Comparison of ENCODE assay signal across 14 cellular contexts in the genomic region with DNA sequence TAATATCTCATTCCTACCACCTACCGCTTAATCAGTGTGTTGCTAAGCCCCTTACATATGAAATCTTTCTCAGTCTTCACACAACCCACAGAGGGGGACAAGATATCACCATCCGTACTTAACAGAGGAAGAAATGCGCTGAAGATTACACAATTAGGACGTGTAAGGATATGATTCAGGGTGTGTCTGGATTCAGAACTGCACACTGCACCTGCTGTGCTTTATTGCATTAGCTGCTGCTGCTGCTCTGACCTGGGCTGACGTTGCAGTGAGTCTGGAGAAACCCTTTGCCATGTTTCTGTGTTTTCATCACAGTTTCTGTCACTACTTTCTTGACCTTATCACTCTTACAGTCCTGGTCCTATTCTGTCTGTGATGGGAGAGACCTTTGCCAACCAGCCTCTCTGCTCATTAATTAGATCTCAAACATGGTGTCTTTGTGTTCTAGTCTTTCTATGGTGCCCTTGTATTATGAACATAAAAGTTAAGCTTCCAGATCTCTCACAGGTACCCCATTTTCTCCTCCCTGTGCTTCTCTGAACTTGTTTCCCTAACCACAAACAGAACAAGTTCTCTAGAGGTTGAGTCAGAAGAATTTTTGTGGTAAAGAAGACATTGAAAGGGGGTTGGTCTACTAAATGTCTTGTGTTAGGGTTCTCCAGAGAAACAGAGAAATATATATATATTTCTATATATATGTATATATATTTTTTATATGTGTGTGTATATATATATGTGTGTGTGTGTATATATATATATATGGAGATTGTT.
DNase-seq lines count a peak whose midpoint lies in the region; ATAC-seq and TF ChIP-seq lines count a peak whose summit lies in the region.
"Had no signal": no experiment of that assay in that cellular context is flagged by ENCODE, and none has a peak within 500 bp of the region (broad histone marks: within the 10 kb centered on the region; RNA-seq: fewer than 3 reads in every experiment).

No MANE protein-coding gene starts in this region.

- intact Hi-C loops in uterus (cut with DNase I; ENCODE audit: low total_unique reads) = loop anchor here (10.0 kb wide), 1 partner anchor 1814 kb away; a partner anchor contains a TSS
- intact Hi-C loops in activated T-helper 2 cell treated with anti-CD3 and anti-CD28 coated beads, Interferon-gamma antibody, Interleukin-2, Interleukin-4, amounts not matched to agents 10 μg/mL and 5 μg/mL and 100 μg/mL, durations not matched to agents 14 hours and 24 hours and 36 hours (cut with micrococcal nuclease) = no loop called here
- intact Hi-C loops in activated CD4-positive, alpha-beta T cell treated with anti-CD3 and anti-CD28 coated beads for 36 hours (cut with DNase I, micrococcal nuclease) = no loop called here
- intact Hi-C loops in ovary (cut with DNase I) = loop anchor here in 1 of 4 donors (10.0 kb wide), 1 partner anchor 94 kb away; a partner anchor contains a TSS

- no peaks in the 10 kb centered on the region for H3K36me3 Mint-ChIP-seq in HFFc6 (ENCODE audit: low read depth)
- H3K36me3 Mint-ChIP-seq in activated T-helper 2 cell treated with anti-CD3 and anti-CD28 coated beads, Interferon-gamma antibody, Interleukin-2, Interleukin-4, amounts not matched to agents 10 μg/mL and 5 μg/mL and 100 μg/mL, durations not matched to agents 14 hours and 24 hours and 36 hours (ENCODE audit: low read depth) = no peaks in the 10 kb centered on the region
- H3K36me3 Mint-ChIP-seq in activated CD4-positive, alpha-beta T cell treated with anti-CD3 and anti-CD28 coated beads for 36 hours (ENCODE audit: low read depth) = no peaks in the 10 kb centered on the region

- H3K27ac Mint-ChIP-seq in HFFc6 = no peak overlapping the region; the same call in 1 of the 2 replicates
- H3K27ac Mint-ChIP-seq in activated T-helper 2 cell treated with anti-CD3 and anti-CD28 coated beads, Interferon-gamma antibody, Interleukin-2, Interleukin-4, amounts not matched to agents 10 μg/mL and 5 μg/mL and 100 μg/mL, durations not matched to agents 14 hours and 24 hours and 36 hours = no peak overlapping the region
- no peak overlapping the region for H3K27ac Mint-ChIP-seq in activated CD4-positive, alpha-beta T cell treated with anti-CD3 and anti-CD28 coated beads for 36 hours
- H3K27ac Mint-ChIP-seq: activated CD4-positive, alpha-beta T cell treated with anti-CD3 and anti-CD28 coated beads, Interleukin-2, amount 10 ng/mL, durations not matched to agents 7 days and 5 days; activated T-cell treated with anti-CD3 and anti-CD28 coated beads, Interleukin-2, amount 50 U/mL, for 72 hours; stimulated activated naive CD8-positive, alpha-beta T cell treated with anti-CD3 and anti-CD28 coated beads, Interleukin-15, amount 100 ng/mL, for 72 hours had no signal

- WGBS in ovary, 3 donors = 88 to 94% (median 91%) methylated on average over 5 of the region's 5 CpGs

- H3K36me3 ChIP-seq in uterus = no peaks in the 10 kb centered on the region
- H3K36me3 ChIP-seq in ovary = no peaks in the 10 kb centered on the region
- H3K36me3 ChIP-seq: left lung had no signal

- H3K4me1 ChIP-seq in uterus (peaks cover 0 to 4% of the 10 kb centered on the region in 2 donors), ovary (ENCODE audit: insufficient read depth) (peaks cover 5% of the 10 kb centered on the region)

- no peak for TF ChIP-seq EP300 in ovary (IDR thresholded peaks at IDR 0.05)

- POLR2A ChIA-PET in activated CD4-positive, alpha-beta T cell treated with anti-CD3 and anti-CD28 coated beads for 36 hours (lab: Charles Lee) = no interaction called here

- H3K9me3 ChIP-seq in uterus (no peaks in the 10 kb centered on the region), ovary (no peaks in the 10 kb centered on the region)
- H3K9me3 ChIP-seq: left lung had no signal

- H3K4me3 ChIP-seq in fibroblast of villous mesenchyme (ENCODE audit: low read depth, low read length) (no peak overlapping the region), uterus (no peak overlapping the region), ovary (no peak overlapping the region)
- H3K4me3 ChIP-seq: left lung had no signal

- no peak for ATAC-seq in activated CD4-positive, alpha-beta T cell treated with anti-CD3 and anti-CD28 coated beads for 36 hours
- ATAC-seq: activated T-cell treated with anti-CD3 and anti-CD28 coated beads, Interleukin-2, amount 50 U/mL, for 72 hours; left lung; Panc1; stimulated activated naive CD8-positive, alpha-beta T cell treated with anti-CD3 and anti-CD28 coated beads, Interleukin-15, amount 100 ng/mL, for 72 hours had no signal

- H3K27me3 ChIP-seq in uterus (no peaks in the 10 kb centered on the region), ovary (no peaks in the 10 kb centered on the region)
- H3K27me3 ChIP-seq: left lung had no signal

- H3K27me3 Mint-ChIP-seq in HFFc6 (ENCODE audit: insufficient read depth) = peaks cover 16% of the 10 kb centered on the region
- H3K27me3 Mint-ChIP-seq in activated T-helper 2 cell treated with anti-CD3 and anti-CD28 coated beads, Interferon-gamma antibody, Interleukin-2, Interleukin-4, amounts not matched to agents 10 μg/mL and 5 μg/mL and 100 μg/mL, durations not matched to agents 14 hours and 24 hours and 36 hours (ENCODE audit: low read depth) = peaks cover 24% of the 10 kb centered on the region
- H3K27me3 Mint-ChIP-seq in activated CD4-positive, alpha-beta T cell treated with anti-CD3 and anti-CD28 coated beads for 36 hours = peaks cover 28% of the 10 kb centered on the region

- CTCF ChIA-PET in activated CD4-positive, alpha-beta T cell treated with anti-CD3 and anti-CD28 coated beads for 36 hours (lab: Charles Lee) = no interaction called here

- no peak overlapping the region for H3K4me3 Mint-ChIP-seq in HFFc6
- H3K4me3 Mint-ChIP-seq in activated T-helper 2 cell treated with anti-CD3 and anti-CD28 coated beads, Interferon-gamma antibody, Interleukin-2, Interleukin-4, amounts not matched to agents 10 μg/mL and 5 μg/mL and 100 μg/mL, durations not matched to agents 14 hours and 24 hours and 36 hours (ENCODE audit: low read depth) = no peak overlapping the region
- H3K4me3 Mint-ChIP-seq in activated CD4-positive, alpha-beta T cell treated with anti-CD3 and anti-CD28 coated beads for 36 hours = no peak overlapping the region
- H3K4me3 Mint-ChIP-seq: activated CD4-positive, alpha-beta T cell treated with anti-CD3 and anti-CD28 coated beads, Interleukin-2, amount 10 ng/mL, durations not matched to agents 7 days and 5 days; activated T-cell treated with anti-CD3 and anti-CD28 coated beads, Interleukin-2, amount 50 U/mL, for 72 hours; stimulated activated naive CD8-positive, alpha-beta T cell treated with anti-CD3 and anti-CD28 coated beads, Interleukin-15, amount 100 ng/mL, for 72 hours had no signal

- TF ChIP-seq CTCF in HFFc6 (IDR thresholded peaks at IDR 0.05) (no peak), fibroblast of villous mesenchyme (IDR thresholded peaks at IDR 0.05; ENCODE audit: insufficient read depth, low read depth, low read length) (no peak), uterus (IDR thresholded peaks at IDR 0.05) (no peak), ovary (IDR thresholded peaks at IDR 0.05) (no peak)

- TF ChIP-seq POLR2A in uterus (IDR thresholded peaks at IDR 0.05) = no peak
- no peak for TF ChIP-seq POLR2A in ovary (IDR thresholded peaks at IDR 0.05)

- H3K27ac ChIP-seq in uterus = peak overlapping the region; percentile 76 to 79
- H3K27ac ChIP-seq in ovary = no peak overlapping the region
- H3K27ac ChIP-seq: left lung had no signal

- H3K9me3 Mint-ChIP-seq in HFFc6 = no peaks in the 10 kb centered on the region
- H3K9me3 Mint-ChIP-seq in activated T-helper 2 cell treated with anti-CD3 and anti-CD28 coated beads, Interferon-gamma antibody, Interleukin-2, Interleukin-4, amounts not matched to agents 10 μg/mL and 5 μg/mL and 100 μg/mL, durations not matched to agents 14 hours and 24 hours and 36 hours = peaks cover 6% of the 10 kb centered on the region
- no peaks in the 10 kb centered on the region for H3K9me3 Mint-ChIP-seq in activated CD4-positive, alpha-beta T cell treated with anti-CD3 and anti-CD28 coated beads for 36 hours (ENCODE audit: low read depth)
- H3K9me3 Mint-ChIP-seq: activated CD4-positive, alpha-beta T cell treated with anti-CD3 and anti-CD28 coated beads, Interleukin-2, amount 10 ng/mL, durations not matched to agents 7 days and 5 days; activated T-cell treated with anti-CD3 and anti-CD28 coated beads, Interleukin-2, amount 50 U/mL, for 72 hours; stimulated activated naive CD8-positive, alpha-beta T cell treated with anti-CD3 and anti-CD28 coated beads, Interleukin-15, amount 100 ng/mL, for 72 hours had no signal

- peak; percentile 46 for DNase-seq in HFFc6
- peak; percentile 16 for DNase-seq in SIG-M5 (lab: John Stamatoyannopoulos, UW)
- peak; percentile 70 for DNase-seq in fibroblast of villous mesenchyme (ENCODE audit: low read depth)
- DNase-seq in uterus = no peak
- DNase-seq in activated T-helper 2 cell treated with anti-CD3 and anti-CD28 coated beads, Interferon-gamma antibody, Interleukin-2, Interleukin-4, amounts not matched to agents 10 μg/mL and 5 μg/mL and 100 μg/mL, durations not matched to agents 14 hours and 24 hours and 36 hours (ENCODE audit: low spot score) = no peak
- DNase-seq in activated CD4-positive, alpha-beta T cell treated with anti-CD3 and anti-CD28 coated beads for 36 hours = no peak
- no peak for DNase-seq in ovary
- DNase-seq: activated CD4-positive, alpha-beta T cell treated with anti-CD3 and anti-CD28 coated beads, Interleukin-2, amount 10 ng/mL, durations not matched to agents 7 days and 5 days; activated T-cell treated with anti-CD3 and anti-CD28 coated beads, Interleukin-2, amount 50 U/mL, for 72 hours; effector memory CD4-positive, alpha-beta T cell; left lung; NCI-H1105; stimulated activated naive CD8-positive, alpha-beta T cell treated with anti-CD3 and anti-CD28 coated beads, Interleukin-15, amount 100 ng/mL, for 72 hours had no signal

- peaks cover 17% of the 10 kb centered on the region for H3K4me1 Mint-ChIP-seq in HFFc6 (ENCODE audit: low read depth)
- peaks cover 7% of the 10 kb centered on the region for H3K4me1 Mint-ChIP-seq in activated T-helper 2 cell treated with anti-CD3 and anti-CD28 coated beads, Interferon-gamma antibody, Interleukin-2, Interleukin-4, amounts not matched to agents 10 μg/mL and 5 μg/mL and 100 μg/mL, durations not matched to agents 14 hours and 24 hours and 36 hours (ENCODE audit: low read depth)
- no peaks in the 10 kb centered on the region for H3K4me1 Mint-ChIP-seq in activated CD4-positive, alpha-beta T cell treated with anti-CD3 and anti-CD28 coated beads for 36 hours
- H3K4me1 Mint-ChIP-seq: activated CD4-positive, alpha-beta T cell treated with anti-CD3 and anti-CD28 coated beads, Interleukin-2, amount 10 ng/mL, durations not matched to agents 7 days and 5 days had no signal

Comparison
In these comparisons a context has a peak if more than half of its experiments do, and no peak if none do; other contexts are left out.
1. DNase-seq: peak in HFFc6 (single experiment), SIG-M5 (single experiment) and fibroblast of villous mesenchyme (single experiment); none in uterus (0 of 2), activated T-helper 2 cell treated with anti-CD3 and anti-CD28 coated beads, Interferon-gamma antibody, Interleukin-2, Interleukin-4, amounts not matched to agents 10 μg/mL and 5 μg/mL and 100 μg/mL, durations not matched to agents 14 hours and 24 hours and 36 hours (single experiment), activated CD4-positive, alpha-beta T cell treated with anti-CD3 and anti-CD28 coated beads for 36 hours (single experiment) and ovary (0 of 5).
2. H3K27ac ChIP-seq: peak in uterus (2 of 2); none in ovary (0 of 2).